In the genomic region with DNA sequence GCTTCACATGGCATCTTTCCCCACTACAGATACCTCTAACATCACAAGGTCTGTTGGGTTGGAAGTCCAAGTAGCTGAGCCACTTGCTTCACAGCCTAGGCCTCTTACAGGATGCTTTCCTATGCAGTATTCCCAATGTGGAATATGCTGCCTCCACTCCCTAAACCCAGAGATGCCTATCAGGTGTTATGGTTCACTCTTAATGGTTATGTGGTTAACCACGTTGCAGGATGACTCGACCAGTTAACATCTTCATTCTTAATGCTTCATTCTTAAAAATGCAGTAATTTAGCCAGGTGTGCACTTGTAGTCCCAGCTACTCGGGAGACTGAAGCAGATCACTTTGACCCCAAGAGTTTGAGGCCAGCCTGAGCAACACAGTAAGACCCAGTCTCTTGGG, we compare ENCODE assay signal across 23 cellular contexts. TPM values are rescaled to one million over a fixed set of nuclear protein-coding genes. Genes with fewer than 3 reads are reported as not detected.
DNase-seq lines count a peak whose midpoint lies in the region; ATAC-seq, FAIRE-seq and TF ChIP-seq lines count a peak whose summit lies in the region.
"Had no signal": no experiment of that assay in that cellular context is flagged by ENCODE, and none has a peak within 500 bp of the region (broad histone marks: within the 10 kb centered on the region; RNA-seq: fewer than 3 reads in every experiment).

No MANE protein-coding gene starts in this region.

- H3K27ac ChIP-seq in mammary epithelial cell (ENCODE audit: insufficient read depth, low read depth, low read length): no peak overlapping the region
- no peak overlapping the region for H3K27ac ChIP-seq in breast epithelium
- H3K27ac ChIP-seq: ascending aorta, BLaER1, colonic mucosa, right atrium auricular region had no signal

- no peak for FAIRE-seq in urothelium cell line (lab: Jason Lieb, UNC)
- FAIRE-seq: GM12891 had no signal

- no peak for TF ChIP-seq POLR2A in breast epithelium (IDR thresholded peaks at IDR 0.05)

- H3K27ac Mint-ChIP-seq in nephron progenitor cell: no peak overlapping the region
- H3K27ac Mint-ChIP-seq: activated naive CD4-positive, alpha-beta T cell treated with anti-CD3 and anti-CD28 coated beads, Interleukin-2, amount 10 ng/mL, durations not matched to agents 7 days and 5 days; endodermal cell had no signal

- 0% methylated on average over 3 of the region's 3 CpGs for WGBS in mammary epithelial cell (ENCODE audit: low coverage, missing lambda C conversion rate)

- H3K36me3 Mint-ChIP-seq in nephron progenitor cell (ENCODE audit: low read depth): no peaks in the 10 kb centered on the region

- H3K27me3 Mint-ChIP-seq in nephron progenitor cell (ENCODE audit: low read depth, poor library complexity): peaks cover 12% of the 10 kb centered on the region

- peaks cover 4% of the 10 kb centered on the region for H4K20me1 ChIP-seq in mammary epithelial cell (ENCODE audit: insufficient read depth, low read length)

- DNase-seq in mammary epithelial cell (peak; percentile 92), breast epithelium (ENCODE audit: low spot score in 2 of 2) (no peak), SW480 (ENCODE audit: low spot score) (peak; percentile 66), fibroblast of the aortic adventitia (ENCODE audit: low read depth) (peak; percentile 21), urothelium cell line (ENCODE audit: low spot score) (peak; percentile 37), nephron progenitor cell (no peak), DMS79 treated with DMSO at 0.1 percent for 48 hours (lab: John Stamatoyannopoulos, UW) (no peak)
- DNase-seq: 8988T; activated naive CD4-positive, alpha-beta T cell treated with anti-CD3 and anti-CD28 coated beads, Interleukin-2, amount 10 ng/mL, durations not matched to agents 7 days and 5 days; activated T-cell treated with anti-CD3 and anti-CD28 coated beads, Interleukin-2, amount 50 U/mL, for 4 hours; colonic mucosa; endodermal cell; foreskin melanocyte; GF-D8; left colon; NCI-H1105 treated with DMSO at 0.1 percent for 48 hours; NCI-H526; occipital lobe had no signal

- H3K9me3 ChIP-seq in mammary epithelial cell (replicated peaks; ENCODE audit: insufficient read depth, low read length) (no peaks in the 10 kb centered on the region), breast epithelium (no peaks in the 10 kb centered on the region)
- H3K9me3 ChIP-seq: ascending aorta, BLaER1, colonic mucosa, right atrium auricular region had no signal

- no peaks in the 10 kb centered on the region for H3K79me2 ChIP-seq in mammary epithelial cell (ENCODE audit: insufficient read depth, low read length)

- dilution Hi-C loops in mammary epithelial cell (cut with HindIII; ENCODE audit: low sequenced_read_pairs): no loop called here

- no TSS peak for BruUV-seq in mammary epithelial cell (replicated peaks; lab: Mats Ljungman, UMichigan)

- intact Hi-C loops in mammary epithelial cell (cut with micrococcal nuclease): no loop called here
- intact Hi-C loops in breast epithelium (cut with DNase I; ENCODE audit: low total_unique reads): no loop called here

- H3K9me3 Mint-ChIP-seq in nephron progenitor cell: no peaks in the 10 kb centered on the region
- H3K9me3 Mint-ChIP-seq: activated naive CD4-positive, alpha-beta T cell treated with anti-CD3 and anti-CD28 coated beads, Interleukin-2, amount 10 ng/mL, durations not matched to agents 7 days and 5 days; activated T-cell treated with anti-CD3 and anti-CD28 coated beads, Interleukin-2, amount 50 U/mL, for 4 hours; endodermal cell had no signal

- H3K4me3 Mint-ChIP-seq in nephron progenitor cell: no peak overlapping the region
- H3K4me3 Mint-ChIP-seq: activated naive CD4-positive, alpha-beta T cell treated with anti-CD3 and anti-CD28 coated beads, Interleukin-2, amount 10 ng/mL, durations not matched to agents 7 days and 5 days; activated T-cell treated with anti-CD3 and anti-CD28 coated beads, Interleukin-2, amount 50 U/mL, for 4 hours; endodermal cell had no signal

- H2AFZ ChIP-seq in mammary epithelial cell (ENCODE audit: low read depth, low read length): no peak overlapping the region

- H3K36me3 ChIP-seq in mammary epithelial cell (ENCODE audit: insufficient read depth, low read length) (no peaks in the 10 kb centered on the region), breast epithelium (no peaks in the 10 kb centered on the region)
- H3K36me3 ChIP-seq: colonic mucosa, right atrium auricular region had no signal

- peaks cover 9% of the 10 kb centered on the region for H3K4me1 Mint-ChIP-seq in nephron progenitor cell

- no peak overlapping the region for H3K4me2 ChIP-seq in mammary epithelial cell (ENCODE audit: insufficient read depth, low read depth, low read length)
- H3K4me2 ChIP-seq: BLaER1 had no signal

- H3K4me3 ChIP-seq in mammary epithelial cell (replicated peaks in 1 of 3; ENCODE audit: insufficient read depth in 1 of 3, low read depth in 2 of 3, low read length in 3 of 3) (no peak overlapping the region), breast epithelium (no peak overlapping the region), fibroblast of the aortic adventitia (ENCODE audit: low read depth, low read length) (no peak overlapping the region)
- H3K4me3 ChIP-seq: ascending aorta, BLaER1, colonic mucosa, right atrium auricular region had no signal

- in situ Hi-C loops in mammary epithelial cell (cut with MboI; ENCODE audit: low sequenced_read_pairs in 2 of 2): no loop called here

- no peak overlapping the region for H3K9ac ChIP-seq in mammary epithelial cell (ENCODE audit: insufficient read depth, low read length)
- H3K9ac ChIP-seq: BLaER1 had no signal

- H3K4me1 ChIP-seq in mammary epithelial cell (ENCODE audit: insufficient read depth, low read length) (peaks cover 13% of the 10 kb centered on the region), breast epithelium (no peaks in the 10 kb centered on the region)
- H3K4me1 ChIP-seq: ascending aorta, BLaER1, colonic mucosa had no signal

- H3K27me3 ChIP-seq in mammary epithelial cell (ENCODE audit: insufficient read depth, low read length) (peaks cover 22% of the 10 kb centered on the region), breast epithelium (no peaks in the 10 kb centered on the region)
- H3K27me3 ChIP-seq: ascending aorta, BLaER1, colonic mucosa, right atrium auricular region had no signal

- TF ChIP-seq CTCF in mammary epithelial cell (conservative IDR thresholded peaks at IDR 0.05 in 1 of 2, IDR thresholded peaks at IDR 0.05 in 1 of 2; ENCODE audit: extremely low read depth in 1 of 2, insufficient read depth in 1 of 2, low read depth in 1 of 2, low read length in 2 of 2) (no peak), breast epithelium (IDR thresholded peaks at IDR 0.05) (no peak), fibroblast of the aortic adventitia (IDR thresholded peaks at IDR 0.05; ENCODE audit: insufficient read depth, low read length) (no peak), nephron progenitor cell (IDR thresholded peaks at IDR 0.05) (no peak)

- CTCF ChIA-PET in mammary epithelial cell (lab: Charles Lee; ENCODE audit: low non-redundant PET): no interaction called here

- ATAC-seq in HG02759 (IDR thresholded peaks at IDR 0.05; ENCODE audit: unreplicated experiment): no peak
- ATAC-seq: activated T-cell treated with anti-CD3 and anti-CD28 coated beads, Interleukin-2, amount 50 U/mL, for 4 hours; left colon had no signal

RNA-seq across cellular contexts. Expression of a gene that starts 24.2 kb away (rescaled TPM):
- 10 to 100 TPM in 1 of 2 donors, 1 to 10 TPM in 1; 9.2 to 12.8 TPM for total RNA-seq in mammary epithelial cell
- polyA plus RNA-seq in mammary epithelial cell: 4.2 TPM
- polyA minus RNA-seq in mammary epithelial cell: 3.5 TPM
- total RNA-seq in breast epithelium: 10 to 100 TPM; 14.1 to 19.6 (median 17.4) TPM
- total RNA-seq in fibroblast of the aortic adventitia (ENCODE audit: low replicate concordance): 18.9 and 28.0 TPM in 2 replicates

RNA-seq across cellular contexts. Expression of a gene that starts 24.2 kb away (rescaled TPM):
- total RNA-seq in mammary epithelial cell (under 1 TPM; 0.42 to 0.83 TPM), breast epithelium (1 to 10 TPM; 3.3 to 4.7 (median 4.3) TPM), fibroblast of the aortic adventitia (ENCODE audit: low replicate concordance) (3.7 and 4.9 TPM in 2 replicates)
- 0.18 TPM for polyA plus RNA-seq in mammary epithelial cell
- not detected for polyA minus RNA-seq in mammary epithelial cell

RNA-seq across cellular contexts. Expression of a gene that starts 44.2 kb away (rescaled TPM):
- total RNA-seq in mammary epithelial cell: 10 to 100 TPM; 26.0 to 36.8 TPM
- polyA plus RNA-seq in mammary epithelial cell: 17.8 TPM
- polyA minus RNA-seq in mammary epithelial cell: 12.4 TPM
- 10 to 100 TPM; 34.7 to 55.8 (median 37.9) TPM for total RNA-seq in breast epithelium
- total RNA-seq in fibroblast of the aortic adventitia (ENCODE audit: low replicate concordance): 43.5 and 73.5 TPM in 2 replicates

Comparison
In these comparisons a context has a peak if more than half of its experiments do, and no peak if none do; other contexts are left out.
1. DNase-seq: peak in mammary epithelial cell (single experiment), SW480 (single experiment), fibroblast of the aortic adventitia (single experiment) and urothelium cell line (single experiment); none in breast epithelium (0 of 2), nephron progenitor cell (single experiment) and DMS79 treated with DMSO at 0.1 percent for 48 hours (single experiment).